In the genomic region with DNA sequence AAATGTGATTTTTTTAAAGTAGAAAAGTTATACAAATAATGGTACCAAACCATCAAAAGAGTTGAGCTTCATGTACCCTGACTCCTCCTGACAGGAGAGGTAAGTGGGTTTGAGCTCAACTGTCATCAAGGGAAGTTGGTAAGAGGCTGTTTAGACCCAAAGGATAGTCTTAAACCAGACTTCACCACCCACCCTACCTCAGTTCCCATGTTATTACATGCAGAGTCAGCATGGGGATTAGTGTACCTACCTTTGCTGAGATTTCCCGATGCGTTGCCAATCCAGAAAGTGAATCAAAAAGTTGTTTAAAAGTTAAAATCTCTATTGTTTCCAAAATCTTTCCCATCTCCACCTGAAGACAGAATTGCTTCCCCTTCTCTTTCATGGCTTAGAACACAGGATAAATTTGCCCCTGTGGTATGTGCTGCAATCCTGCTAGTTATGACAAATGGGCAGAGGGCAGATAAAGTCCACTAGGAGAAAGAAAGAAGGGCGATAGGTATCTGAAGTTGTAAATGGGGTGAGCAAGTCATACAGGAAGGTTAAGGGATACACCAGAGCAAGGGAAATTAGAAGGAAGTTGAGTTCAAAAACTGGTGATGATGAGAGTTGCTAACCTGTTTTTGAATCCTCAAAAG, we compare ENCODE assay signal across 26 cellular contexts.
"Had no signal": no experiment of that assay in that cellular context is flagged by ENCODE, and none has a peak within 500 bp of the region (broad histone marks: within the 10 kb centered on the region; RNA-seq: fewer than 3 reads in every experiment).

No MANE protein-coding gene starts in this region.

- H3K9ac ChIP-seq: KMS-11 had no signal

- ATAC-seq: activated CD8-positive, alpha-beta T cell treated with anti-CD3 and anti-CD28 coated beads, Interleukin-2, amount 10 ng/mL, durations not matched to agents 7 days and 5 days; activated naive CD8-positive, alpha-beta T cell treated with anti-CD3 and anti-CD28 coated beads, Interleukin-2, amount 50 U/mL, for 24 hours; Panc1 had no signal

- H3K4me3 ChIP-seq: SJCRH30, SK-N-MC had no signal

- H3K27me3 ChIP-seq: brain microvascular endothelial cell, SJCRH30 had no signal

- DNase-seq: activated CD4-positive, alpha-beta T cell treated with anti-CD3 and anti-CD28 coated beads, Interleukin-2, amount 10 ng/mL, durations not matched to agents 7 days and 5 days; activated CD4-positive, alpha-beta T cell treated with anti-CD3 and anti-CD28 coated beads, Interleukin-2, amount 50 U/mL, for 48 hours; activated CD4-positive, CD25-positive, alpha-beta regulatory T cell; activated CD8-positive, alpha-beta T cell treated with anti-CD3 and anti-CD28 coated beads, Interleukin-2, amount 10 ng/mL, durations not matched to agents 7 days and 5 days; activated gamma-delta T cell; activated naive CD4-positive, alpha-beta T cell treated with Interleukin-2 at 50 U/mL for 16 hours; activated naive CD8-positive, alpha-beta T cell treated with anti-CD3 and anti-CD28 coated beads, Interleukin-2, amount 50 U/mL, for 24 hours; activated T-cell treated with anti-CD3 and anti-CD28 coated beads, Interleukin-2, amount 50 U/mL, for 24 hours; aorta; brain microvascular endothelial cell; central memory CD4-positive, alpha-beta T cell; MM.1S; MV-4-11; NCI-H1092; NCI-H1436 treated with DMSO at 0.1 percent for 48 hours; NCI-H1694 treated with DMSO at 0.1 percent for 48 hours; NCI-H2029; NCI-H345; NCI-H524 treated with DMSO at 0.1 percent for 48 hours; SHP77; SJCRH30; T1000; WERI-Rb-1 had no signal

- H3K9me3 ChIP-seq: SJCRH30 had no signal

- H3K4me2 ChIP-seq: KMS-11 had no signal

- H3K27ac ChIP-seq: brain microvascular endothelial cell, KMS-11, SJCRH30, SK-N-MC, WERI-Rb-1 had no signal

- H3K4me1 ChIP-seq: SJCRH30 had no signal
